Comparison of ENCODE assay signal across 12 cellular contexts in genomic region chr6:31908791-31909190, GRCh38. TPM values are rescaled to one million over a fixed set of nuclear protein-coding genes. Genes with fewer than 3 reads are reported as not detected.
A peak's percentile ranks its signal among the peaks of the same experiment; 100 is the strongest.
DNase-seq lines count a peak whose midpoint lies in the region; ATAC-seq and TF ChIP-seq lines count a peak whose summit lies in the region.
"Had no signal": no experiment of that assay in that cellular context is flagged by ENCODE, and none has a peak within 500 bp of the region (broad histone marks: within the 10 kb centered on the region; RNA-seq: fewer than 3 reads in every experiment).

No MANE protein-coding gene starts in this region.

- H3K36me3 Mint-ChIP-seq in T-cell, result no peaks in the 10 kb centered on the region
- H3K36me3 Mint-ChIP-seq: CD4-positive, CD25-positive, alpha-beta regulatory T cell had no signal

- no peak overlapping the region for H3K4me3 Mint-ChIP-seq in T-cell
- H3K4me3 Mint-ChIP-seq: CD4-positive, CD25-positive, alpha-beta regulatory T cell had no signal

- TF ChIP-seq CTCF in AG10803 (conservative IDR thresholded peaks at IDR 0.05; ENCODE audit: low read length), result no peak

- peaks cover 34% of the 10 kb centered on the region for H3K4me1 ChIP-seq in adipocyte (ENCODE audit: control insufficient read depth, insufficient read depth, low read length)

- POLR2A ChIA-PET in T-cell (lab: Charles Lee), result no interaction called here

- CTCF ChIA-PET in T-cell (lab: Charles Lee), result no interaction called here

- H3K9ac ChIP-seq in adipocyte (ENCODE audit: low read length), result no peak overlapping the region

- H3K9me3 ChIP-seq in adipocyte (ENCODE audit: control insufficient read depth, low read length), result no peaks in the 10 kb centered on the region
- H3K9me3 ChIP-seq: thyroid gland had no signal

- peak; percentile 59 for ATAC-seq in HG03139 (IDR thresholded peaks at IDR 0.05; ENCODE audit: unreplicated experiment)
- ATAC-seq in T-cell (replicated peaks in 1 of 4), result no peak

- no peaks in the 10 kb centered on the region for H3K4me1 Mint-ChIP-seq in T-cell

- H3K4me3 ChIP-seq in AG10803 (ENCODE audit: low read length), result no peak overlapping the region
- H3K4me3 ChIP-seq in adipocyte (ENCODE audit: low read length), result no peak overlapping the region
- H3K4me3 ChIP-seq: thyroid gland had no signal

- no peaks in the 10 kb centered on the region for H3K27me3 ChIP-seq in adipocyte (replicated peaks; ENCODE audit: control insufficient read depth, insufficient read depth, low read length)
- H3K27me3 ChIP-seq: thyroid gland had no signal

- H3K36me3 ChIP-seq in adipocyte (ENCODE audit: control insufficient read depth, insufficient read depth, low read length, severe bottlenecking), result no peaks in the 10 kb centered on the region
- H3K36me3 ChIP-seq: thyroid gland had no signal

- peaks cover 0 to 3% of the 10 kb centered on the region in 2 donors for H3K27me3 Mint-ChIP-seq in T-cell

- no peak overlapping the region for H3K27ac Mint-ChIP-seq in T-cell
- H3K27ac Mint-ChIP-seq: CD4-positive, CD25-positive, alpha-beta regulatory T cell had no signal

- H3K9me3 Mint-ChIP-seq in T-cell, result no peaks in the 10 kb centered on the region

- DNase-seq in AG10803 (ENCODE audit: low read depth) (peak; percentile 14), GM19238 (ENCODE audit: insufficient read length, low spot score) (peak; percentile 37), adipocyte (ENCODE audit: low read depth) (peak; percentile 41), LoVo (ENCODE audit: low spot score) (no peak), globus pallidus (ENCODE audit: low spot score) (no peak), HK-2 (ENCODE audit: unreplicated experiment) (no peak), T-cell (no peak)
- DNase-seq: CD4-positive, CD25-positive, alpha-beta regulatory T cell; NCI-H2171 treated with DMSO at 0.1 percent for 48 hours; small intestine; thyroid gland had no signal

RNA-seq across cellular contexts. Expression of gene ZBTB12, which starts 6.9 kb away (rescaled TPM):
- 1 to 10 TPM; 1.0 to 3.5 (median 3.1) TPM for total RNA-seq in T-cell

RNA-seq across cellular contexts. Expression of gene EHMT2, which starts 11.3 kb away (rescaled TPM):
- total RNA-seq in T-cell, result 10 to 100 TPM; 49.1 to 83.8 (median 78.9) TPM

RNA-seq across cellular contexts. Expression of gene C2, which starts 18.7 kb away (rescaled TPM):
- 1 to 10 TPM; 1.3 to 5.1 (median 3.7) TPM for total RNA-seq in T-cell

RNA-seq across cellular contexts. Expression of gene SLC44A4, which starts 30.0 kb away (rescaled TPM):
- total RNA-seq in T-cell, result under 1 TPM in 3 of 5 donors, not detected in 2; 0.13 to 0.96 (median 0.57) TPM

RNA-seq across cellular contexts. Expression of gene CFB, which starts 37.1 kb away (rescaled TPM):
- total RNA-seq in T-cell, result 1 to 10 TPM in 3 of 5 donors, not detected in 2; 1.3 to 2.2 (median 1.8) TPM

Comparison
In these comparisons a context has a peak if more than half of its experiments do, and no peak if none do; other contexts are left out.
1. DNase-seq: peak in AG10803 (single experiment), GM19238 (single experiment) and adipocyte (single experiment); none in LoVo (single experiment), globus pallidus (single experiment), HK-2 (single experiment) and T-cell (0 of 34).